ENCODE assay signal across 15 cellular contexts in the genomic region with DNA sequence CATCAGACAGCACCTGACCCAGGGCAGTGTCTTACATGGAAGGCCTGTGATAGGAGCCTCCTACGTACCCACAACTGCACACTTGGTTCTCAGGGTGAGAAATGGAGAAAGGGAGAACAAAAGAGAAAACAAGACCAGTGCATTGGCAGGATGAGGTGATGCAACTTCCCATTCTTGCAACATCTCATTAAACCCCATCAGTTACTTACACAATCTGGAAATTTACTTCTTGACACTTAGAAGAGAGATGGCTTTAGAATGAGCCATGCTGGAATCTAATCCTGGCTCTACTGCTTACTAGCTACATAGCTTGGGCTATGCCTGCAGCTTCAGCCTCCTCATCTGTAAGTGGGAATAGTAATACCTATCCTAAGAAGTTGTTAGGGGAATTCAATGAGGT.
A peak's percentile ranks its signal among the peaks of the same experiment; 100 is the strongest.
DNase-seq lines count a peak whose midpoint lies in the region; ATAC-seq and TF ChIP-seq lines count a peak whose summit lies in the region.
"Had no signal": no experiment of that assay in that cellular context is flagged by ENCODE, and none has a peak within 500 bp of the region (broad histone marks: within the 10 kb centered on the region; RNA-seq: fewer than 3 reads in every experiment).

No MANE protein-coding gene starts in this region.

- peak overlapping the region; percentile 66 for H3K27ac Mint-ChIP-seq in Caco-2 (ENCODE audit: unreplicated experiment)

- TF ChIP-seq POLR2A in esophagus squamous epithelium (IDR thresholded peaks at IDR 0.05) = no peak

- CTCF ChIA-PET in Caco-2 (lab: Charles Lee) = interaction anchor here (0.6 kb wide), 1 partner anchor 72 kb away, joined by 3 read pairs; no protein-coding TSS in a partner anchor

- H3K27me3 Mint-ChIP-seq in Caco-2 (ENCODE audit: insufficient read depth, unreplicated experiment) = no peaks in the 10 kb centered on the region

- no peaks in the 10 kb centered on the region for H3K9me3 Mint-ChIP-seq in Caco-2 (ENCODE audit: unreplicated experiment)
- H3K9me3 Mint-ChIP-seq: activated T-cell treated with anti-CD3 and anti-CD28 coated beads, Interleukin-2, amount 50 U/mL, for 4 hours had no signal

- H3K27ac ChIP-seq in esophagus squamous epithelium = peak overlapping the region in 3 of 4 donors; percentile 41 to 73 (median 72)
- H3K27ac ChIP-seq: KMS-11, ovary, thyroid gland had no signal

- intact Hi-C loops in Caco-2 (cut with micrococcal nuclease; ENCODE audit: unreplicated experiment) = no loop called here
- intact Hi-C loops in esophagus squamous epithelium (cut with DNase I) = no loop called here

- H3K4me3 Mint-ChIP-seq in Caco-2 (ENCODE audit: unreplicated experiment) = no peak overlapping the region
- H3K4me3 Mint-ChIP-seq: activated T-cell treated with anti-CD3 and anti-CD28 coated beads, Interleukin-2, amount 50 U/mL, for 4 hours had no signal

- ATAC-seq in HG03280 (IDR thresholded peaks at IDR 0.05; ENCODE audit: unreplicated experiment) (no peak), GM19395 (IDR thresholded peaks at IDR 0.05; ENCODE audit: unreplicated experiment) (no peak)
- ATAC-seq: activated T-cell treated with anti-CD3 and anti-CD28 coated beads, Interleukin-2, amount 50 U/mL, for 4 hours had no signal

- H3K36me3 Mint-ChIP-seq in Caco-2 (ENCODE audit: insufficient read depth, unreplicated experiment) = no peaks in the 10 kb centered on the region

- POLR2A ChIA-PET in Caco-2 (lab: Charles Lee) = no interaction called here

- DNase-seq in Caco-2 (no peak), NOMO-1 treated with dmso at 0.1 percent for 144 hours (lab: John Stamatoyannopoulos, UW; ENCODE audit: unreplicated experiment) (peak; percentile 51), esophagus squamous epithelium (lab: John Stamatoyannopoulos, UW) (no peak), pons (ENCODE audit: low spot score) (peak; percentile 75), H7 (no peak), NCI-H345 treated with DMSO at 0.1 percent for 48 hours (lab: John Stamatoyannopoulos, UW; ENCODE audit: unreplicated experiment) (no peak)
- DNase-seq: activated T-cell treated with anti-CD3 and anti-CD28 coated beads, Interleukin-2, amount 50 U/mL, for 4 hours; brain microvascular endothelial cell; C1 segment of cervical spinal cord; foreskin melanocyte; ovary; thyroid gland had no signal

- H3K9me3 ChIP-seq in Caco-2 (no peaks in the 10 kb centered on the region), esophagus squamous epithelium (no peaks in the 10 kb centered on the region)
- H3K9me3 ChIP-seq: ovary, thyroid gland had no signal

- no TSS peak for BruUV-seq in Caco-2 (replicated peaks; lab: Mats Ljungman, UMichigan)

- H3K36me3 ChIP-seq in Caco-2 (ENCODE audit: control insufficient read depth, insufficient read depth, low read length) (no peaks in the 10 kb centered on the region), esophagus squamous epithelium (no peaks in the 10 kb centered on the region), H7 (replicated peaks; ENCODE audit: control insufficient read depth, insufficient read depth, low read length) (no peaks in the 10 kb centered on the region)
- H3K36me3 ChIP-seq: brain microvascular endothelial cell, ovary, thyroid gland had no signal

- peaks cover 34% of the 10 kb centered on the region for H3K4me1 Mint-ChIP-seq in Caco-2 (ENCODE audit: low read depth, unreplicated experiment)

- TF ChIP-seq CTCF in Caco-2 (IDR thresholded peaks at IDR 0.05; ENCODE audit: insufficient read depth in 1 of 2, low read depth in 1 of 2, low read length in 1 of 2, severe bottlenecking in 1 of 2, unreplicated experiment in 1 of 2) (no peak), esophagus squamous epithelium (IDR thresholded peaks at IDR 0.05) (no peak)

- H3K27me3 ChIP-seq in Caco-2 (replicated peaks; ENCODE audit: control insufficient read depth, insufficient read depth, low read length) (no peaks in the 10 kb centered on the region), esophagus squamous epithelium (no peaks in the 10 kb centered on the region), H7 (ENCODE audit: control insufficient read depth, insufficient read depth, low read length) (no peaks in the 10 kb centered on the region)
- H3K27me3 ChIP-seq: brain microvascular endothelial cell, ovary, thyroid gland had no signal

- H3K4me3 ChIP-seq in Caco-2 (ENCODE audit: low read depth, low read length) (no peak overlapping the region), esophagus squamous epithelium (no peak overlapping the region), H7 (ENCODE audit: insufficient read depth, low read depth, low read length) (no peak overlapping the region)
- H3K4me3 ChIP-seq: ovary, thyroid gland had no signal

- 23 to 50% methylated on average over 1 of the region's 1 CpG for WGBS in esophagus squamous epithelium, 2 donors

- H3K4me1 ChIP-seq in Caco-2 = peaks cover 41% of the 10 kb centered on the region
- peaks cover 0 to 59% (median 29%) of the 10 kb centered on the region in 3 donors for H3K4me1 ChIP-seq in esophagus squamous epithelium

Comparison
In these comparisons a context has a peak if more than half of its experiments do, and no peak if none do; other contexts are left out.
1. DNase-seq: peak in NOMO-1 treated with dmso at 0.1 percent for 144 hours (single experiment) and pons (single experiment); none in Caco-2 (0 of 2), esophagus squamous epithelium (single experiment), H7 (single experiment) and NCI-H345 treated with DMSO at 0.1 percent for 48 hours (single experiment).